In genomic region chr2:98008415-98008814, GRCh38 we compare ENCODE assay signal across 16 cellular contexts. TPM values are rescaled to one million over a fixed set of nuclear protein-coding genes. Genes with fewer than 3 reads are reported as not detected.
A peak's percentile ranks its signal among the peaks of the same experiment; 100 is the strongest.
DNase-seq lines count a peak whose midpoint lies in the region; ATAC-seq and TF ChIP-seq lines count a peak whose summit lies in the region.
"Had no signal": no experiment of that assay in that cellular context is flagged by ENCODE, and none has a peak within 500 bp of the region (broad histone marks: within the 10 kb centered on the region; RNA-seq: fewer than 3 reads in every experiment).

No MANE protein-coding gene starts in this region.

- H4K91ac ChIP-seq in neuronal stem cell (ENCODE audit: low read depth, low read length, poor library complexity), result no peak overlapping the region

- no peaks in the 10 kb centered on the region for H3K9me3 ChIP-seq in Karpas-422 (ENCODE audit: low read length)
- no peaks in the 10 kb centered on the region for H3K9me3 ChIP-seq in OCI-LY7 (ENCODE audit: low read length)
- no peaks in the 10 kb centered on the region for H3K9me3 ChIP-seq in neuronal stem cell (replicated peaks in 1 of 2; ENCODE audit: control insufficient read depth in 2 of 2, insufficient read depth in 1 of 2, low read depth in 1 of 2, low read length in 2 of 2)

- peak; percentile 54 for DNase-seq in Karpas-422
- no peak for DNase-seq in OCI-LY7 (ENCODE audit: low spot score)
- no peak for DNase-seq in neuronal stem cell (ENCODE audit: low spot score)
- peak; percentile 52 for DNase-seq in type B pancreatic cell (ENCODE audit: extremely low spot score, unreplicated experiment)
- no peak for DNase-seq in activated CD4-positive, CD25-positive, alpha-beta regulatory T cell treated with anti-CD3 and anti-CD28 coated beads, Interleukin-2, amount 50 U/mL, for 72 hours
- no peak for DNase-seq in activated naive CD4-positive, alpha-beta T cell treated with anti-CD3 and anti-CD28 coated beads, Interleukin-2, amount 50 U/mL, for 72 hours (ENCODE audit: low spot score in 2 of 2)
- DNase-seq: C1 segment of cervical spinal cord; Calu3; CD4-positive, alpha-beta memory T cell; COR-L47; DMS53; DMS79 treated with DMSO at 0.1 percent for 48 hours; GM23248; H7; HCEC 1CT had no signal

- H4K20me1 ChIP-seq in Karpas-422 (ENCODE audit: insufficient read depth, low read depth, low read length), result no peaks in the 10 kb centered on the region
- no peaks in the 10 kb centered on the region for H4K20me1 ChIP-seq in OCI-LY7 (ENCODE audit: insufficient read depth, low read length)

- no TSS peak for BruUV-seq in OCI-LY7 (replicated peaks; lab: Mats Ljungman, UMichigan)

- H3K27ac ChIP-seq in Karpas-422 (ENCODE audit: low read length) (peak overlapping the region; percentile 96), OCI-LY7 (ENCODE audit: low read depth, low read length, poor library complexity, severe bottlenecking) (no peak overlapping the region), neuronal stem cell (replicated peaks; ENCODE audit: low read length) (no peak overlapping the region)
- H3K27ac ChIP-seq: GM23248 had no signal

- CTCF ChIA-PET in OCI-LY7 (lab: Charles Lee; ENCODE audit: unreplicated experiment), result no interaction called here

- no peak overlapping the region for H2BK120ac ChIP-seq in neuronal stem cell (ENCODE audit: low read depth, low read length)

- no peak overlapping the region for H3K14ac ChIP-seq in neuronal stem cell (ENCODE audit: low read length)

- H3K36me3 ChIP-seq in Karpas-422 (ENCODE audit: insufficient read depth, low read length) (no peaks in the 10 kb centered on the region), OCI-LY7 (ENCODE audit: insufficient read depth, low read length) (no peaks in the 10 kb centered on the region), neuronal stem cell (replicated peaks in 1 of 2; ENCODE audit: control insufficient read depth in 2 of 2, insufficient read depth in 2 of 2, low read length in 2 of 2) (no peaks in the 10 kb centered on the region)

- H3K23ac ChIP-seq in neuronal stem cell (ENCODE audit: low read depth, low read length, poor library complexity), result no peak overlapping the region

- peak overlapping the region; percentile 13; the same call in 1 of the 2 replicates for H2AFZ ChIP-seq in Karpas-422 (ENCODE audit: low read length)
- H2AFZ ChIP-seq in OCI-LY7 (ENCODE audit: low read length), result peak overlapping the region; percentile 30
- H2AFZ ChIP-seq in neuronal stem cell (ENCODE audit: low read length), result no peak overlapping the region
- H2AFZ ChIP-seq: GM23248 had no signal

- H3K79me1 ChIP-seq in neuronal stem cell (ENCODE audit: low read depth, low read length), result no peaks in the 10 kb centered on the region

- POLR2A ChIA-PET in OCI-LY7 (lab: Charles Lee), result interaction anchor here (0.7 to 1.2 kb wide), 6 partner anchors 10 to 543 kb away, joined by 3 to 6 read pairs (median 4); no protein-coding TSS in a partner anchor

- no peak for ATAC-seq in activated naive CD4-positive, alpha-beta T cell treated with anti-CD3 and anti-CD28 coated beads, Interleukin-2, amount 50 U/mL, for 72 hours
- ATAC-seq in GM21423 (IDR thresholded peaks at IDR 0.05; ENCODE audit: unreplicated experiment), result no peak

- no peaks in the 10 kb centered on the region for H3K27me3 Mint-ChIP-seq in type B pancreatic cell

- H4K8ac ChIP-seq in neuronal stem cell (ENCODE audit: low read depth, low read length), result peak overlapping the region; percentile 23

- H3K79me2 ChIP-seq in Karpas-422 (ENCODE audit: low read length) (no peaks in the 10 kb centered on the region), OCI-LY7 (ENCODE audit: insufficient read depth, low read depth, low read length) (no peaks in the 10 kb centered on the region)

- no peak overlapping the region for H3K4me3 Mint-ChIP-seq in type B pancreatic cell
- H3K4me3 Mint-ChIP-seq: CD4-positive, alpha-beta memory T cell had no signal

- WGBS in neuronal stem cell (ENCODE audit: extremely low coverage in 2 of 2, insufficient read length in 2 of 2, insufficient replicate concordance in 1 of 2), 2 donors, result no CpG with 5 or more reads among the region's 3 CpGs

- H3K9ac ChIP-seq in Karpas-422 (ENCODE audit: low read length) (peak overlapping the region; percentile 37), neuronal stem cell (ENCODE audit: low read depth, low read length, poor library complexity) (no peak overlapping the region)
- H3K9ac ChIP-seq: GM23248 had no signal

- no peak overlapping the region for H2BK12ac ChIP-seq in neuronal stem cell (ENCODE audit: low read length)

- H3K27me3 ChIP-seq in Karpas-422 (ENCODE audit: low read length) (no peaks in the 10 kb centered on the region), neuronal stem cell (ENCODE audit: control insufficient read depth in 3 of 3, insufficient read depth in 3 of 3, low read depth in 1 of 3, low read length in 3 of 3) (no peaks in the 10 kb centered on the region)

- peak overlapping the region; percentile 11 for H2BK15ac ChIP-seq in neuronal stem cell (ENCODE audit: low read length)

- TF ChIP-seq CTCF in OCI-LY7 (conservative IDR thresholded peaks at IDR 0.05; ENCODE audit: low read length) (no peak), type B pancreatic cell (conservative IDR thresholded peaks at IDR 0.05) (no peak)

- no peak overlapping the region for H2BK5ac ChIP-seq in neuronal stem cell (ENCODE audit: low read length)

- no peaks in the 10 kb centered on the region for H3K9me3 Mint-ChIP-seq in type B pancreatic cell
- no peaks in the 10 kb centered on the region for H3K9me3 Mint-ChIP-seq in activated naive CD4-positive, alpha-beta T cell treated with anti-CD3 and anti-CD28 coated beads, Interleukin-2, amount 50 U/mL, for 72 hours
- H3K9me3 Mint-ChIP-seq: CD4-positive, alpha-beta memory T cell had no signal

- no peak overlapping the region for H3K4ac ChIP-seq in neuronal stem cell (ENCODE audit: low read length)

- H2AK5ac ChIP-seq in neuronal stem cell (ENCODE audit: low read depth, low read length), result no peak overlapping the region

- H3K27ac Mint-ChIP-seq in type B pancreatic cell, result no peak overlapping the region
- no peak overlapping the region for H3K27ac Mint-ChIP-seq in activated naive CD4-positive, alpha-beta T cell treated with anti-CD3 and anti-CD28 coated beads, Interleukin-2, amount 50 U/mL, for 72 hours
- H3K27ac Mint-ChIP-seq: CD4-positive, alpha-beta memory T cell had no signal

- H3K18ac ChIP-seq in neuronal stem cell (ENCODE audit: low read length), result no peak overlapping the region

- H3K4me3 ChIP-seq in Karpas-422 (ENCODE audit: low read length) (peak overlapping the region; percentile 14), OCI-LY7 (ENCODE audit: low read depth, low read length, poor library complexity, severe bottlenecking) (no peak overlapping the region), neuronal stem cell (ENCODE audit: low read length in 2 of 2) (no peak overlapping the region)
- H3K4me3 ChIP-seq: GM23248 had no signal

- H3K4me1 ChIP-seq in Karpas-422 (ENCODE audit: low read length) (peaks cover 74% of the 10 kb centered on the region), OCI-LY7 (ENCODE audit: insufficient read depth, low read length, poor library complexity, severe bottlenecking) (peaks cover 50% of the 10 kb centered on the region), neuronal stem cell (ENCODE audit: control insufficient read depth in 2 of 2, insufficient read depth in 1 of 2, low read depth in 1 of 2, low read length in 2 of 2) (no peaks in the 10 kb centered on the region)

- no peaks in the 10 kb centered on the region for H3K4me1 Mint-ChIP-seq in type B pancreatic cell (ENCODE audit: unreplicated experiment)

- H3K4me2 ChIP-seq in Karpas-422 (ENCODE audit: low read depth, low read length, poor library complexity, severe bottlenecking) (peak overlapping the region; percentile 68), OCI-LY7 (ENCODE audit: low read length) (peak overlapping the region; percentile 96; the same call in 1 of the 2 replicates), neuronal stem cell (ENCODE audit: insufficient read depth, low read length, poor library complexity, severe bottlenecking) (peak overlapping the region; percentile 0)

- H3K9me2 ChIP-seq in Karpas-422 (replicated peaks; ENCODE audit: insufficient read depth, low read length) (no peaks in the 10 kb centered on the region), OCI-LY7 (ENCODE audit: insufficient read depth, low read length) (no peaks in the 10 kb centered on the region)

- intact Hi-C loops in OCI-LY7 (cut with micrococcal nuclease; ENCODE audit: unreplicated experiment), result no loop called here

- H3K36me3 Mint-ChIP-seq in type B pancreatic cell, result no peaks in the 10 kb centered on the region
- no peaks in the 10 kb centered on the region for H3K36me3 Mint-ChIP-seq in activated naive CD4-positive, alpha-beta T cell treated with anti-CD3 and anti-CD28 coated beads, Interleukin-2, amount 50 U/mL, for 72 hours
- H3K36me3 Mint-ChIP-seq: CD4-positive, alpha-beta memory T cell had no signal

RNA-seq across cellular contexts. Expression of gene TMEM131, which starts 12.7 kb away (rescaled TPM):
- total RNA-seq in Karpas-422 (2014; rRNA removed; shearing (Covaris generic); ENCODE audit: low replicate concordance), result 11.2 and 20.9 TPM in 2 replicates
- 12.2 and 17.4 TPM in 2 replicates for total RNA-seq in OCI-LY7 (2014; rRNA removed; shearing (Covaris generic))
- total RNA-seq in OCI-LY7 (2022), result 32.3 and 41.6 TPM in 2 replicates
- 21.7 TPM for polyA plus RNA-seq in neuronal stem cell (2013, experiment 1 of 2)
- polyA plus RNA-seq in neuronal stem cell (2013, experiment 2 of 2), result 21.7 TPM
- 34.8 and 41.3 TPM in 2 replicates for total RNA-seq in type B pancreatic cell (ENCODE audit: low replicate concordance)
- total RNA-seq in activated naive CD4-positive, alpha-beta T cell treated with anti-CD3 and anti-CD28 coated beads, Interleukin-2, amount 50 U/mL, for 72 hours, result 10 to 100 TPM; 29.0 to 31.7 TPM

Comparison
In these comparisons a context has a peak if more than half of its experiments do, and no peak if none do; other contexts are left out.
1. DNase-seq: peak in Karpas-422 (single experiment) and type B pancreatic cell (single experiment); none in OCI-LY7 (single experiment), neuronal stem cell (single experiment), activated CD4-positive, CD25-positive, alpha-beta regulatory T cell treated with anti-CD3 and anti-CD28 coated beads, Interleukin-2, amount 50 U/mL, for 72 hours (single experiment) and activated naive CD4-positive, alpha-beta T cell treated with anti-CD3 and anti-CD28 coated beads, Interleukin-2, amount 50 U/mL, for 72 hours (0 of 2).
2. H3K4me2 ChIP-seq: peak in every context shown above with its lines; median percentile 96 in OCI-LY7; 68 in Karpas-422; 0 in neuronal stem cell.